In the genomic region with DNA sequence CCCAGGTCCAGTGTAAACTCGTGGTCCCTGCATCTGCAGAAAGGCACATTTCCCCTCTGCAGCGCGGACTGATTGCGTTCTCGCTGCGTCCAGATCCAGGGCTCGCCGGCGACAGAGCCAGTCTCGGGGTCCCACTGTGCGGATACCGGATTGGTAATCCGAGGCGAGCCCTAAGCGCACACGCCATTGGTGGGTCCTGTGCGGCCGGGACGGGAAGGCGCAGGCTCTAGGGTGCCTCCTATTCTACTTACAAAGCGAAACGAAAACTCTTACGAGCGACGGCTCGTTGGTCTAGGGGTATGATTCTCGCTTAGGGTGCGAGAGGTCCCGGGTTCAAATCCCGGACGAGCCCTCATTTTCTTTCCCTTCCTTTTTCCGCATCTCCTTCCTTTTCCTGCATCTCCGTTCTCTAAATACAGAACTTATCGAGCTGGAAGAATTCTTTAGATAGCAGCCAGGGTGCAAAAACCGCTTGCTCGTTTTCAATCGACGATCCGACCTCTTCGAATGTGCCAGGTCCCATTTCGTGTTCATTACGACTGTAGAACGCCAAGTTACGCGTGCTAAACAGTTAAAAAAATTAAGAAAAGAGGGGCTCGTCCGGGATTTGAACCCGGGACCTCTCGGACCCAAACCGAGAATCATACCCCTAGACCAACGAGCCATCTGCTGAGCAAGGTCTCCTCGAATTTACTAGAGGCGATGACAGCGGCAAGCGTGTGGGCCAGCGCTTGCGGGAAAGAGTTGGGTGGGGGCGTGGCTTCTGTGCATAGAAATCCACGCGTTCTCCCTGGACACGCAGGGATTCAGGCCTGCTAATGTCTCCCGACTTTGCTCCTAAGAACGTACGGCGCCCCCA, we compare ENCODE assay signal across 8 cellular contexts. TPM values are rescaled to one million over a fixed set of nuclear protein-coding genes. Genes with fewer than 3 reads are reported as not detected.
DNase-seq lines count a peak whose midpoint lies in the region; ATAC-seq and TF ChIP-seq lines count a peak whose summit lies in the region.

No MANE protein-coding gene starts in this region.

- CTCF ChIA-PET in RWPE1 (lab: Yijun Ruan, JAX) = interaction anchor here (0.7 to 2.2 kb wide), 3 partner anchors 24 to 1799 kb away, joined by 3 to 24 read pairs (median 5); no protein-coding TSS in a partner anchor

- H3K4me2 ChIP-seq in GM23338 = peak overlapping the region; percentile 95

- peak overlapping the region; percentile 88 for H3K27ac ChIP-seq in GM23338 (ENCODE audit: low read depth)
- H3K27ac ChIP-seq in RWPE1 = peak overlapping the region; percentile 76

- H3K27me3 Mint-ChIP-seq in GM23338 (ENCODE audit: insufficient read depth, low read depth, poor library complexity) = peaks cover 30% of the 10 kb centered on the region
- peaks cover 1 to 3% of the 10 kb centered on the region in 2 donors for H3K27me3 Mint-ChIP-seq in natural killer cell treated with Interleukin-12 subunit alpha and Interleukin-12 subunit beta and Interleukin-15 and Interleukin-18, amount 100 ng/mL, for 72 hours

- no peaks in the 10 kb centered on the region for H3K9me2 ChIP-seq in GM23338 (ENCODE audit: insufficient read depth)

- H3K4me3 Mint-ChIP-seq in GM23338 = peak overlapping the region; percentile 100
- peak overlapping the region; percentile 89 for H3K4me3 Mint-ChIP-seq in natural killer cell treated with Interleukin-12 subunit alpha and Interleukin-12 subunit beta and Interleukin-15 and Interleukin-18, amount 100 ng/mL, for 72 hours

- H3K9me3 Mint-ChIP-seq in GM23338 = peaks cover 10% of the 10 kb centered on the region
- no peaks in the 10 kb centered on the region for H3K9me3 Mint-ChIP-seq in natural killer cell treated with Interleukin-12 subunit alpha and Interleukin-12 subunit beta and Interleukin-15 and Interleukin-18, amount 100 ng/mL, for 72 hours

- peaks cover 7% of the 10 kb centered on the region; the same call in 1 of the 2 replicates for H3F3A ChIP-seq in GM23338 (replicated peaks; ENCODE audit: low read depth)

- no peaks in the 10 kb centered on the region for H3K36me3 ChIP-seq in GM23338 (ENCODE audit: insufficient read depth)

- H4K20me1 ChIP-seq in GM23338 (replicated peaks; ENCODE audit: insufficient read depth) = no peaks in the 10 kb centered on the region

- H3K4me1 ChIP-seq in GM23338 (ENCODE audit: insufficient read depth) = peaks cover 5% of the 10 kb centered on the region; the same call in 1 of the 2 replicates

- peak overlapping the region; percentile 99 for H2AFZ ChIP-seq in GM23338

- H3K4me3 ChIP-seq in GM23338 = peak overlapping the region; percentile 100
- peak overlapping the region; percentile 92 for H3K4me3 ChIP-seq in fibroblast of the aortic adventitia (ENCODE audit: low read depth, low read length)

- H3K4me1 Mint-ChIP-seq in GM23338 = peaks cover 7% of the 10 kb centered on the region; the same call in 1 of the 3 replicates
- H3K4me1 Mint-ChIP-seq in natural killer cell treated with Interleukin-12 subunit alpha and Interleukin-12 subunit beta and Interleukin-15 and Interleukin-18, amount 100 ng/mL, for 72 hours (ENCODE audit: low read depth in 2 of 2) = peaks cover 29 to 30% of the 10 kb centered on the region in 2 donors

- POLR2A ChIA-PET in RWPE1 (lab: Yijun Ruan, JAX; ENCODE audit: low non-redundant PET) = interaction anchor here (0.7 kb wide), 1 partner anchor 277 kb away, joined by 4 read pairs; no protein-coding TSS in a partner anchor

- H3K36me3 Mint-ChIP-seq in GM23338 (ENCODE audit: low read depth) = peaks cover 4% of the 10 kb centered on the region; the same call in 2 of the 3 replicates
- H3K36me3 Mint-ChIP-seq in natural killer cell treated with Interleukin-12 subunit alpha and Interleukin-12 subunit beta and Interleukin-15 and Interleukin-18, amount 100 ng/mL, for 72 hours = no peaks in the 10 kb centered on the region

- DNase-seq in EL = peak; percentile 95
- peak; percentile 98 for DNase-seq in GM23338 (ENCODE audit: low spot score)
- DNase-seq in Kasumi-1 (lab: John Stamatoyannopoulos, UW) = peak; percentile 86 to 92
- peak; percentile 90 for DNase-seq in RWPE1 (ENCODE audit: low spot score)
- peak; percentile 83 for DNase-seq in activated T-helper 9 cell treated with anti-CD3 and anti-CD28 coated beads, Interleukin-2, amount 50 U/mL, for 16 hours (ENCODE audit: low read depth)
- DNase-seq in fibroblast of the aortic adventitia (ENCODE audit: low read depth) = peak; percentile 94
- peak; percentile 88 for DNase-seq in natural killer cell treated with Interleukin-12 subunit alpha and Interleukin-12 subunit beta and Interleukin-15 and Interleukin-18, amount 100 ng/mL, for 72 hours (ENCODE audit: low spot score)
- peak; percentile 82 to 97 (median 86) for DNase-seq in stimulated activated naive CD4-positive, alpha-beta T cell (lab: John Stamatoyannopoulos, UW)

- no peak for TF ChIP-seq CTCF in GM23338 (conservative IDR thresholded peaks at IDR 0.05; ENCODE audit: low read depth in 2 of 2)
- TF ChIP-seq CTCF in RWPE1 (conservative IDR thresholded peaks at IDR 0.05; ENCODE audit: low read depth) = no peak
- no peak for TF ChIP-seq CTCF in fibroblast of the aortic adventitia (IDR thresholded peaks at IDR 0.05; ENCODE audit: insufficient read depth, low read length)

- H3K27ac Mint-ChIP-seq in GM23338 = peak overlapping the region; percentile 98
- peak overlapping the region; percentile 93 to 97 for H3K27ac Mint-ChIP-seq in natural killer cell treated with Interleukin-12 subunit alpha and Interleukin-12 subunit beta and Interleukin-15 and Interleukin-18, amount 100 ng/mL, for 72 hours

- peak; percentile 83 for ATAC-seq in GM23338
- peak; percentile 91 to 93 for ATAC-seq in natural killer cell treated with Interleukin-12 subunit alpha and Interleukin-12 subunit beta and Interleukin-15 and Interleukin-18, amount 100 ng/mL, for 72 hours

- H3K27me3 ChIP-seq in GM23338 (ENCODE audit: insufficient read depth) = no peaks in the 10 kb centered on the region

- no peaks in the 10 kb centered on the region for H3K79me2 ChIP-seq in GM23338 (replicated peaks; ENCODE audit: insufficient read depth)

TF ChIP-seq in GM23338, 12 proteins besides CTCF, POLR2A, EP300 and RAD21:
- peak; percentile 81 for TF ChIP-seq POLR2AphosphoS5 (IDR thresholded peaks at IDR 0.05; ENCODE audit: low read depth)
- TF ChIP-seq EZH2 (IDR thresholded peaks at IDR 0.05; ENCODE audit: low read depth, unreplicated experiment) = no peak
- peak; percentile 89 for TF ChIP-seq CREB1 (CRISPR knock-in tag; IDR thresholded peaks at IDR 0.05; ENCODE audit: low read depth)
- TF ChIP-seq, protein P1, sequence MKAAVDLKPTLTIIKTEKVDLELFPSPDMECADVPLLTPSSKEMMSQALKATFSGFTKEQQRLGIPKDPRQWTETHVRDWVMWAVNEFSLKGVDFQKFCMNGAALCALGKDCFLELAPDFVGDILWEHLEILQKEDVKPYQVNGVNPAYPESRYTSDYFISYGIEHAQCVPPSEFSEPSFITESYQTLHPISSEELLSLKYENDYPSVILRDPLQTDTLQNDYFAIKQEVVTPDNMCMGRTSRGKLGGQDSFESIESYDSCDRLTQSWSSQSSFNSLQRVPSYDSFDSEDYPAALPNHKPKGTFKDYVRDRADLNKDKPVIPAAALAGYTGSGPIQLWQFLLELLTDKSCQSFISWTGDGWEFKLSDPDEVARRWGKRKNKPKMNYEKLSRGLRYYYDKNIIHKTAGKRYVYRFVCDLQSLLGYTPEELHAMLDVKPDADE (IDR thresholded peaks at IDR 0.05) = peak; percentile 16; the same call in 1 of the 2 replicates
- no peak for TF ChIP-seq NANOG (IDR thresholded peaks at IDR 0.05; ENCODE audit: borderline replicate concordance)

RNA-seq across cellular contexts. Expression of a gene that starts 29.2 kb away (rescaled TPM):
- total RNA-seq in GM23338 (2014; rRNA removed; shearing (Covaris generic)) = 0.56 and 3.0 TPM in 2 replicates
- polyA plus RNA-seq in GM23338 (2016; fragmentation: Nextera tagmentation; extraction: Ambion mirVana) = 0.44 TPM in 1 of 2 replicates, not detected in the other
- 1.2 TPM in 1 of 2 replicates, not detected in the other for total RNA-seq in fibroblast of the aortic adventitia (ENCODE audit: low replicate concordance)
- 1 to 10 TPM in 1 of 2 donors, under 1 TPM in 1; 0.57 to 1.7 TPM for total RNA-seq in natural killer cell treated with Interleukin-12 subunit alpha and Interleukin-12 subunit beta and Interleukin-15 and Interleukin-18, amount 100 ng/mL, for 72 hours

Comparison
In these comparisons a context has a peak if more than half of its experiments do, and no peak if none do; other contexts are left out.
1. Peak in every context shown above with its lines: DNase-seq, ATAC-seq, H3K4me3 ChIP-seq and H3K27ac ChIP-seq.